Comparison of ENCODE assay signal across 25 cellular contexts in the genomic region with DNA sequence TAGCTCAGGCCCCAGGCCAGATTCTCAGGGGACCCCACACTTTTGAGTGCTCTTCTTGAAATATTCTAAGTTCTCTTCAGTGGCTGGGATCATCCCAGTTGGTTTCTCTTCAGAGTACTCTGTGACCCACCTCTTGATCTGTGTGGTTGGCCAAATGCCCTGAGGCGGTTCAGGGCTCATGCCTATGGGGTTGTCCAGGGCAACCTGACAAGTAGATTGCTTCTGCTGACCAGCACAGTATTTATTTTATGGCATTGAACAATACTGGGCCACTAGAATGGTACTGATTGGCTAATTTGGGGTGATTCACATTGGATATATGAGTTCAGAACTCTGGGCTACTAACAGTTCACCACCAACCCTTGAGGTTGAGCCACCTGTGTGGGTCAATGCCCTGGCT. TPM values are rescaled to one million over a fixed set of nuclear protein-coding genes. Genes with fewer than 3 reads are reported as not detected.
A peak's percentile ranks its signal among the peaks of the same experiment; 100 is the strongest.
DNase-seq lines count a peak whose midpoint lies in the region; ATAC-seq, FAIRE-seq and TF ChIP-seq lines count a peak whose summit lies in the region.
"Had no signal": no experiment of that assay in that cellular context is flagged by ENCODE, and none has a peak within 500 bp of the region (broad histone marks: within the 10 kb centered on the region; RNA-seq: fewer than 3 reads in every experiment).

No MANE protein-coding gene starts in this region.

- H3K27me3 ChIP-seq in PC-9 (ENCODE audit: insufficient read depth, low read depth) = peaks cover 7% of the 10 kb centered on the region; the same call in 1 of the 2 replicates

- intact Hi-C loops in PC-9 (cut with micrococcal nuclease; ENCODE audit: unreplicated experiment) = no loop called here

- H3K36me3 Mint-ChIP-seq in mesothelial cell of epicardium = peaks cover 3% of the 10 kb centered on the region
- H3K36me3 Mint-ChIP-seq: CD14-positive monocyte had no signal

- no peaks in the 10 kb centered on the region for H3K27me3 Mint-ChIP-seq in mesothelial cell of epicardium (ENCODE audit: low read depth)

- H4K20me1 ChIP-seq in PC-9 (ENCODE audit: insufficient read depth) = no peaks in the 10 kb centered on the region

- no peaks in the 10 kb centered on the region for H3K79me2 ChIP-seq in PC-9 (ENCODE audit: low read depth)

- TF ChIP-seq CTCF in PC-9 (conservative IDR thresholded peaks at IDR 0.05) = no peak
- TF ChIP-seq CTCF in mesothelial cell of epicardium (IDR thresholded peaks at IDR 0.05; ENCODE audit: unreplicated experiment) = no peak

- no TSS peak for BruUV-seq in PC-9 (replicated peaks; lab: Mats Ljungman, UMichigan)

- no peaks in the 10 kb centered on the region for H3K9me3 ChIP-seq in PC-9 (ENCODE audit: insufficient read depth, low read depth)
- H3K9me3 ChIP-seq: BE2C had no signal

- no peaks in the 10 kb centered on the region for H3F3A ChIP-seq in PC-9 (ENCODE audit: insufficient read depth, low read depth)

- H3K4me2 ChIP-seq in PC-9 = no peak overlapping the region

- H3K4me1 ChIP-seq in PC-9 (replicated peaks; ENCODE audit: insufficient read depth) = 0 out of 2 replicates have a peak, but pooled peaks cover 5% of the 10 kb centered on the region
- H3K4me1 ChIP-seq: BE2C had no signal

- peak; percentile 16 for FAIRE-seq in HTR-8/SVneo (lab: Jason Lieb, UNC)
- FAIRE-seq: GM12892, GM19239 had no signal

- H3K36me3 ChIP-seq in PC-9 (ENCODE audit: low read depth) = no peaks in the 10 kb centered on the region
- H3K36me3 ChIP-seq: BE2C had no signal

- no peak overlapping the region for H3K4me3 ChIP-seq in PC-9

- no peak overlapping the region for H2AFZ ChIP-seq in PC-9

- H3K27ac ChIP-seq in PC-9 (no peak overlapping the region), epithelial cell of prostate (peak overlapping the region; percentile 81)
- H3K27ac ChIP-seq: RWPE1 had no signal

- no peaks in the 10 kb centered on the region for H3K9me2 ChIP-seq in PC-9 (ENCODE audit: insufficient read depth)

- POLR2A ChIA-PET in PC-9 (lab: Charles Lee; ENCODE audit: unreplicated experiment) = no interaction called here

- CTCF ChIA-PET in PC-9 (lab: Charles Lee) = no interaction called here

- H3K9me3 Mint-ChIP-seq in mesothelial cell of epicardium = peaks cover 7% of the 10 kb centered on the region
- H3K9me3 Mint-ChIP-seq: CD14-positive monocyte had no signal

- no peaks in the 10 kb centered on the region for H3K4me1 Mint-ChIP-seq in mesothelial cell of epicardium
- H3K4me1 Mint-ChIP-seq: CD14-positive monocyte; CD8-positive, alpha-beta memory T cell had no signal

- no peak overlapping the region for H3K4me3 Mint-ChIP-seq in mesothelial cell of epicardium
- H3K4me3 Mint-ChIP-seq: CD14-positive monocyte; CD8-positive, alpha-beta memory T cell had no signal

- ATAC-seq in HG03159 (IDR thresholded peaks at IDR 0.05; ENCODE audit: unreplicated experiment) = no peak

- peak; percentile 71 for DNase-seq in EL
- DNase-seq in HTR-8/SVneo (ENCODE audit: insufficient read length, low spot score) = no peak
- peak; percentile 10 to 59 for DNase-seq in PC-9
- DNase-seq in epithelial cell of prostate (ENCODE audit: low read depth, low spot score) = no peak
- no peak for DNase-seq in cerebellar nuclear complex (lab: John Stamatoyannopoulos, UW)
- no peak for DNase-seq in mesothelial cell of epicardium (ENCODE audit: low spot score in 2 of 2, unreplicated experiment in 2 of 2)
- no peak for DNase-seq in activated CD4-positive, CD25-positive, alpha-beta regulatory T cell (lab: John Stamatoyannopoulos, UW)
- DNase-seq: 8988T; BE2C; CD8-positive, alpha-beta memory T cell; DMS 273 treated with DMSO at 0.1 percent for 48 hours; DMS79; KBM-7; NCI-H1048; NCI-H1417 treated with DMSO at 0.1 percent for 48 hours; NCI-H187 treated with DMSO at 0.1 percent for 48 hours; NCI-H2107; NCI-H524; NCI-H774; SHP77 treated with DMSO at 0.1 percent for 48 hours had no signal

- H3K27ac Mint-ChIP-seq in mesothelial cell of epicardium = no peak overlapping the region
- H3K27ac Mint-ChIP-seq: CD14-positive monocyte; CD8-positive, alpha-beta memory T cell had no signal

RNA-seq across cellular contexts. Expression of gene GOSR2, which starts 7.4 kb away (rescaled TPM):
- 31.7 and 34.5 TPM in 2 replicates for total RNA-seq in PC-9 (2021)
- 87.3 to 90.9 TPM (median 88.4 TPM) in 3 replicates for total RNA-seq in mesothelial cell of epicardium

Comparison
In these comparisons a context has a peak if more than half of its experiments do, and no peak if none do; other contexts are left out.
1. DNase-seq: peak in EL (single experiment) and PC-9 (2 of 2); none in HTR-8/SVneo (single experiment), epithelial cell of prostate (single experiment), cerebellar nuclear complex (0 of 2), mesothelial cell of epicardium (0 of 2) and activated CD4-positive, CD25-positive, alpha-beta regulatory T cell (0 of 4).